Comparison of ENCODE assay signal across 18 cellular contexts in genomic region chr20:1426231-1426849, GRCh38. TPM values are rescaled to one million over a fixed set of nuclear protein-coding genes. Genes with fewer than 3 reads are reported as not detected.
DNase-seq lines count a peak whose midpoint lies in the region; ATAC-seq and TF ChIP-seq lines count a peak whose summit lies in the region.
"Had no signal": no experiment of that assay in that cellular context is flagged by ENCODE, and none has a peak within 500 bp of the region (broad histone marks: within the 10 kb centered on the region; RNA-seq: fewer than 3 reads in every experiment).

No MANE protein-coding gene starts in this region.

- no peaks in the 10 kb centered on the region for H3K36me3 ChIP-seq in neuronal stem cell (replicated peaks in 1 of 2; ENCODE audit: control insufficient read depth in 2 of 2, insufficient read depth in 2 of 2, low read length in 2 of 2)

- H2BK120ac ChIP-seq in neuronal stem cell (ENCODE audit: low read depth, low read length) = no peak overlapping the region

- peak overlapping the region; percentile 36 for H2AK5ac ChIP-seq in neuronal stem cell (ENCODE audit: low read depth, low read length)

- no peak overlapping the region for H2BK12ac ChIP-seq in neuronal stem cell (ENCODE audit: low read length)

- peak overlapping the region; percentile 15 to 34 for H3K27ac Mint-ChIP-seq in activated naive CD4-positive, alpha-beta T cell treated with anti-CD3 and anti-CD28 coated beads, Interleukin-2, amount 50 U/mL, for 72 hours
- H3K27ac Mint-ChIP-seq in WTC11 = 0 out of 2 replicates have a peak overlapping the region, but pooled peaks have one; percentile 39
- no peak overlapping the region for H3K27ac Mint-ChIP-seq in HFFc6
- H3K27ac Mint-ChIP-seq: CD8-positive, alpha-beta memory T cell had no signal

- H3K27me3 ChIP-seq in neuronal stem cell (ENCODE audit: control insufficient read depth in 3 of 3, insufficient read depth in 3 of 3, low read depth in 1 of 3, low read length in 3 of 3) = no peaks in the 10 kb centered on the region

- H3K27ac ChIP-seq in neuronal stem cell (replicated peaks; ENCODE audit: low read length) = no peak overlapping the region

- peak in 1 of 2 donors; percentile 43 for ATAC-seq in activated naive CD4-positive, alpha-beta T cell treated with anti-CD3 and anti-CD28 coated beads, Interleukin-2, amount 50 U/mL, for 72 hours
- ATAC-seq in WTC11 (no peak), HG03108 (IDR thresholded peaks at IDR 0.05; ENCODE audit: unreplicated experiment) (no peak)
- ATAC-seq: Right ventricle myocardium inferior had no signal

- TF ChIP-seq CTCF in WTC11 (IDR thresholded peaks at IDR 0.05) (no peak), HFFc6 (IDR thresholded peaks at IDR 0.05) (no peak)

- CTCF ChIA-PET in WTC11 (lab: Charles Lee) = interaction anchor here (0.6 to 2.4 kb wide), 5 partner anchors 9 to 442 kb away, joined by 3 to 23 read pairs (median 4); no protein-coding TSS in a partner anchor

- H2BK15ac ChIP-seq in neuronal stem cell (ENCODE audit: low read length) = no peak overlapping the region

- H3K4me1 Mint-ChIP-seq in WTC11 (peaks cover 59% of the 10 kb centered on the region), HFFc6 (ENCODE audit: low read depth) (peaks cover 37% of the 10 kb centered on the region)

- H3K23ac ChIP-seq in neuronal stem cell (ENCODE audit: low read depth, low read length, poor library complexity) = no peak overlapping the region

- H3K4me3 ChIP-seq in neuronal stem cell (ENCODE audit: low read length in 2 of 2) = no peak overlapping the region

- POLR2A ChIA-PET in WTC11 (lab: Charles Lee) = no interaction called here

- H3K27me3 Mint-ChIP-seq in WTC11 (ENCODE audit: low read depth) (peaks cover 2% of the 10 kb centered on the region; the same call in 1 of the 2 replicates), HFFc6 (ENCODE audit: insufficient read depth) (0 out of 2 replicates have a peak, but pooled peaks cover 2% of the 10 kb centered on the region)

- no peak overlapping the region for H3K14ac ChIP-seq in neuronal stem cell (ENCODE audit: low read length)

- WGBS in neuronal stem cell (ENCODE audit: extremely low coverage in 2 of 2, insufficient read length in 2 of 2, insufficient replicate concordance in 1 of 2), 2 donors = no CpG with 5 or more reads among the region's 4 CpGs

- no peak overlapping the region for H3K4ac ChIP-seq in neuronal stem cell (ENCODE audit: low read length)

- no peak overlapping the region for H2AFZ ChIP-seq in neuronal stem cell (ENCODE audit: low read length)

- H3K9me3 ChIP-seq in neuronal stem cell (replicated peaks in 1 of 2; ENCODE audit: control insufficient read depth in 2 of 2, insufficient read depth in 1 of 2, low read depth in 1 of 2, low read length in 2 of 2) = no peaks in the 10 kb centered on the region

- no peaks in the 10 kb centered on the region for H3K36me3 Mint-ChIP-seq in activated naive CD4-positive, alpha-beta T cell treated with anti-CD3 and anti-CD28 coated beads, Interleukin-2, amount 50 U/mL, for 72 hours
- H3K36me3 Mint-ChIP-seq in WTC11 = peaks cover 8% of the 10 kb centered on the region; the same call in 1 of the 2 replicates
- peaks cover 4% of the 10 kb centered on the region; the same call in 1 of the 2 replicates for H3K36me3 Mint-ChIP-seq in HFFc6 (ENCODE audit: low read depth)

- no peak for DNase-seq in activated naive CD4-positive, alpha-beta T cell treated with anti-CD3 and anti-CD28 coated beads, Interleukin-2, amount 50 U/mL, for 72 hours (ENCODE audit: low spot score in 2 of 2)
- DNase-seq in activated naive CD4-positive, alpha-beta T cell treated with anti-CD3 and anti-CD28 coated beads, Interleukin-2, amount 50 U/mL, for 16 hours = no peak
- DNase-seq in NCI-H146 (lab: John Stamatoyannopoulos, UW) = peak; percentile 62
- DNase-seq in WTC11 (ENCODE audit: low spot score) = no peak
- no peak for DNase-seq in neuronal stem cell (ENCODE audit: low spot score)
- no peak for DNase-seq in activated gamma-delta T cell (lab: John Stamatoyannopoulos, UW)
- no peak for DNase-seq in HFFc6
- DNase-seq: ACHN; C1 segment of cervical spinal cord; CD8-positive, alpha-beta memory T cell; IMR-90; NCI-H1694 treated with DMSO at 0.1 percent for 48 hours; NCI-H2107; NCI-H446; NCI-H526 treated with DMSO at 0.1 percent for 48 hours; NK-92 treated with Interleukin-12 subunit alpha and Interleukin-12 subunit beta, amount 100 ng/mL, for 24 hours had no signal

- peaks cover 8 to 25% of the 10 kb centered on the region in 2 donors for H3K4me1 ChIP-seq in neuronal stem cell (ENCODE audit: control insufficient read depth in 2 of 2, insufficient read depth in 1 of 2, low read depth in 1 of 2, low read length in 2 of 2)

- no peak overlapping the region for H2BK5ac ChIP-seq in neuronal stem cell (ENCODE audit: low read length)

- no peaks in the 10 kb centered on the region for H3K79me1 ChIP-seq in neuronal stem cell (ENCODE audit: low read depth, low read length)

- no peak overlapping the region for H3K4me3 Mint-ChIP-seq in WTC11
- no peak overlapping the region for H3K4me3 Mint-ChIP-seq in HFFc6
- H3K4me3 Mint-ChIP-seq: CD8-positive, alpha-beta memory T cell had no signal

- no peak overlapping the region for H3K9ac ChIP-seq in neuronal stem cell (ENCODE audit: low read depth, low read length, poor library complexity)

- H4K8ac ChIP-seq in neuronal stem cell (ENCODE audit: low read depth, low read length) = no peak overlapping the region

- no peak overlapping the region for H3K18ac ChIP-seq in neuronal stem cell (ENCODE audit: low read length)

- peaks cover 0 to 5% of the 10 kb centered on the region in 2 donors for H3K9me3 Mint-ChIP-seq in activated naive CD4-positive, alpha-beta T cell treated with anti-CD3 and anti-CD28 coated beads, Interleukin-2, amount 50 U/mL, for 72 hours
- H3K9me3 Mint-ChIP-seq in WTC11 = peaks cover 13% of the 10 kb centered on the region
- peaks cover under 1% of the 10 kb centered on the region; the same call in 1 of the 2 replicates for H3K9me3 Mint-ChIP-seq in HFFc6

- no peak overlapping the region for H4K91ac ChIP-seq in neuronal stem cell (ENCODE audit: low read depth, low read length, poor library complexity)

- H3K4me2 ChIP-seq in neuronal stem cell (ENCODE audit: insufficient read depth, low read length, poor library complexity, severe bottlenecking) = no peak overlapping the region

TF ChIP-seq in WTC11, 78 proteins besides CTCF, POLR2A, EP300 and RAD21 (continues in another document):
- TF ChIP-seq JAZF1 (CRISPR knock-in tag; IDR thresholded peaks at IDR 0.05) (no peak), SMAD4 (CRISPR knock-in tag; IDR thresholded peaks at IDR 0.05) (no peak), KAT7 (CRISPR knock-in tag; IDR thresholded peaks at IDR 0.05; ENCODE audit: borderline replicate concordance) (no peak), EMX1 (CRISPR knock-in tag; IDR thresholded peaks at IDR 0.05) (no peak), MXD4 (CRISPR knock-in tag; IDR thresholded peaks at IDR 0.05; ENCODE audit: borderline replicate concordance) (no peak), TEAD4 (CRISPR knock-in tag; IDR thresholded peaks at IDR 0.05) (no peak), FOXP1 (CRISPR knock-in tag; IDR thresholded peaks at IDR 0.05; ENCODE audit: borderline replicate concordance) (no peak)
- TF ChIP-seq, protein P1, sequence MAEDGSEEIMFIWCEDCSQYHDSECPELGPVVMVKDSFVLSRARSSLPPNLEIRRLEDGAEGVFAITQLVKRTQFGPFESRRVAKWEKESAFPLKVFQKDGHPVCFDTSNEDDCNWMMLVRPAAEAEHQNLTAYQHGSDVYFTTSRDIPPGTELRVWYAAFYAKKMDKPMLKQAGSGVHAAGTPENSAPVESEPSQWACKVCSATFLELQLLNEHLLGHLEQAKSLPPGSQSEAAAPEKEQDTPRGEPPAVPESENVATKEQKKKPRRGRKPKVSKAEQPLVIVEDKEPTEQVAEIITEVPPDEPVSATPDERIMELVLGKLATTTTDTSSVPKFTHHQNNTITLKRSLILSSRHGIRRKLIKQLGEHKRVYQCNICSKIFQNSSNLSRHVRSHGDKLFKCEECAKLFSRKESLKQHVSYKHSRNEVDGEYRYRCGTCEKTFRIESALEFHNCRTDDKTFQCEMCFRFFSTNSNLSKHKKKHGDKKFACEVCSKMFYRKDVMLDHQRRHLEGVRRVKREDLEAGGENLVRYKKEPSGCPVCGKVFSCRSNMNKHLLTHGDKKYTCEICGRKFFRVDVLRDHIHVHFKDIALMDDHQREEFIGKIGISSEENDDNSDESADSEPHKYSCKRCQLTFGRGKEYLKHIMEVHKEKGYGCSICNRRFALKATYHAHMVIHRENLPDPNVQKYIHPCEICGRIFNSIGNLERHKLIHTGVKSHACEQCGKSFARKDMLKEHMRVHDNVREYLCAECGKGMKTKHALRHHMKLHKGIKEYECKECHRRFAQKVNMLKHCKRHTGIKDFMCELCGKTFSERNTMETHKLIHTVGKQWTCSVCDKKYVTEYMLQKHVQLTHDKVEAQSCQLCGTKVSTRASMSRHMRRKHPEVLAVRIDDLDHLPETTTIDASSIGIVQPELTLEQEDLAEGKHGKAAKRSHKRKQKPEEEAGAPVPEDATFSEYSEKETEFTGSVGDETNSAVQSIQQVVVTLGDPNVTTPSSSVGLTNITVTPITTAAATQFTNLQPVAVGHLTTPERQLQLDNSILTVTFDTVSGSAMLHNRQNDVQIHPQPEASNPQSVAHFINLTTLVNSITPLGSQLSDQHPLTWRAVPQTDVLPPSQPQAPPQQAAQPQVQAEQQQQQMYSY (CRISPR knock-in tag; IDR thresholded peaks at IDR 0.05) = no peak
- TF ChIP-seq, protein P2, sequence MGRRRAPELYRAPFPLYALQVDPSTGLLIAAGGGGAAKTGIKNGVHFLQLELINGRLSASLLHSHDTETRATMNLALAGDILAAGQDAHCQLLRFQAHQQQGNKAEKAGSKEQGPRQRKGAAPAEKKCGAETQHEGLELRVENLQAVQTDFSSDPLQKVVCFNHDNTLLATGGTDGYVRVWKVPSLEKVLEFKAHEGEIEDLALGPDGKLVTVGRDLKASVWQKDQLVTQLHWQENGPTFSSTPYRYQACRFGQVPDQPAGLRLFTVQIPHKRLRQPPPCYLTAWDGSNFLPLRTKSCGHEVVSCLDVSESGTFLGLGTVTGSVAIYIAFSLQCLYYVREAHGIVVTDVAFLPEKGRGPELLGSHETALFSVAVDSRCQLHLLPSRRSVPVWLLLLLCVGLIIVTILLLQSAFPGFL (CRISPR knock-in tag; IDR thresholded peaks at IDR 0.05; ENCODE audit: borderline replicate concordance) = no peak

RNA-seq across cellular contexts. Expression of gene FKBP1A, which starts 33.5 kb away (rescaled TPM):
- 100 to 1,000 TPM; 147 to 374 TPM for total RNA-seq in activated naive CD4-positive, alpha-beta T cell treated with anti-CD3 and anti-CD28 coated beads, Interleukin-2, amount 50 U/mL, for 72 hours
- 197 to 218 TPM (median 201 TPM) in 3 replicates for total RNA-seq in WTC11 (2021)
- 179 TPM for polyA plus RNA-seq in neuronal stem cell (2013, experiment 1 of 2)
- polyA plus RNA-seq in neuronal stem cell (2013, experiment 2 of 2) = 189 TPM
- total RNA-seq in HFFc6 (2021; fragmentation: NEBNext Ultra II Directional; extraction: Animal tissue kit (Norgen Biotek cat#: 25700)) = 100 to 1,000 TPM; 437 to 543 (median 491) TPM

RNA-seq across cellular contexts. Expression of gene NSFL1C, which starts 40.3 kb away (rescaled TPM):
- total RNA-seq in activated naive CD4-positive, alpha-beta T cell treated with anti-CD3 and anti-CD28 coated beads, Interleukin-2, amount 50 U/mL, for 72 hours = 10 to 100 TPM; 40.1 to 70.1 TPM
- total RNA-seq in WTC11 (2021) = 76.7 to 85.5 TPM (median 83.2 TPM) in 3 replicates
- polyA plus RNA-seq in neuronal stem cell (2013, experiment 1 of 2) = 66.4 TPM
- polyA plus RNA-seq in neuronal stem cell (2013, experiment 2 of 2) = 66.1 TPM
- 100 to 1,000 TPM in 3 of 6 experiments, 10 to 100 TPM in 3; 85.4 to 125 (median 103) TPM for total RNA-seq in HFFc6 (2021; fragmentation: NEBNext Ultra II Directional; extraction: Animal tissue kit (Norgen Biotek cat#: 25700))
